Comparison of ENCODE assay signal across 9 cellular contexts in the genomic region with DNA sequence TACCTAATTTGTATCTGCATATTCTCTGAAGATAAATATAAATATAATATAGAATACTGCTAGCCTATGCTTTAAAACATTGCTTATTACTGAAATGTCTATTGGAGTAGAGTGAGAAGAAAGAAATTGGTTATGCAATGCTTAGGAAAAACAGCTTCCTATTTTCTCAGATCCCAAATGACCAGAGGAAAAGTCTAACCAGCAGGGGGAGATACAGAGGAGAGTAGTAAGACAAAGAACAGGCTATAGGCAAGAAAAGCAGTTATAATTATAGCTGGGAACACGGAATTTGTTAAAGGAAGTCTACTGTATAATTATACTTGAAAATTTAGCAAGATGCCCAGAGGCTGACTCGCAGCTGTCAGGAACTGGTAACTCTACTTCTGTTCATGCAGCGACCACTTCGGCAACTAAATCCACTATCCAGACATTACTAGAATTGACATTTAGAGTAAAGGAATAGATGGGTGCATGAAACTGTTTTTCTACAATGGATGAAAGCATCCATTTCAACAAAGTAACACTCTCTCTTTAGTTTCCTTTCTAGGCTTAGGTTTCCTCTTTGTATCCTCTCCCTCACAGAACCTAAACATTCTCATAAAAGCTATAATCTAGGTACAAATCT.
A peak's percentile ranks its signal among the peaks of the same experiment; 100 is the strongest.
DNase-seq lines count a peak whose midpoint lies in the region; ATAC-seq, FAIRE-seq and TF ChIP-seq lines count a peak whose summit lies in the region.
"Had no signal": no experiment of that assay in that cellular context is flagged by ENCODE, and none has a peak within 500 bp of the region (broad histone marks: within the 10 kb centered on the region; RNA-seq: fewer than 3 reads in every experiment).

No MANE protein-coding gene starts in this region.

- H3K27ac Mint-ChIP-seq in glutamatergic neuron (ENCODE audit: unreplicated experiment): no peak overlapping the region
- H3K27ac Mint-ChIP-seq: CD8-positive, alpha-beta memory T cell had no signal

- no peaks in the 10 kb centered on the region for H3K36me3 Mint-ChIP-seq in glutamatergic neuron (ENCODE audit: unreplicated experiment)

- DNase-seq in NCI-H2196 (lab: John Stamatoyannopoulos, UW; ENCODE audit: unreplicated experiment) (peak; percentile 17), NCI-H2196 treated with DMSO at 0.1 percent for 48 hours (lab: John Stamatoyannopoulos, UW; ENCODE audit: unreplicated experiment) (no peak), NCI-H1105 (lab: John Stamatoyannopoulos, UW) (peak; percentile 47), glutamatergic neuron (no peak), retinal pigment epithelial cell (ENCODE audit: low read depth) (no peak)

- H3K9me3 Mint-ChIP-seq in glutamatergic neuron (ENCODE audit: unreplicated experiment): no peaks in the 10 kb centered on the region

- ATAC-seq in GM19328 (IDR thresholded peaks at IDR 0.05; ENCODE audit: unreplicated experiment) (no peak), GM21737 (IDR thresholded peaks at IDR 0.05; ENCODE audit: unreplicated experiment) (no peak)

- peak; percentile 79 for FAIRE-seq in TTC549 (lab: Jason Lieb, UNC)

- H3K4me3 Mint-ChIP-seq in glutamatergic neuron (ENCODE audit: unreplicated experiment): no peak overlapping the region
- H3K4me3 Mint-ChIP-seq: CD8-positive, alpha-beta memory T cell had no signal

- no peaks in the 10 kb centered on the region for H3K4me1 Mint-ChIP-seq in glutamatergic neuron (ENCODE audit: low read depth, unreplicated experiment)

- no peak overlapping the region for H3K4me3 ChIP-seq in retinal pigment epithelial cell (ENCODE audit: low read length)

- no peaks in the 10 kb centered on the region for H3K27me3 Mint-ChIP-seq in glutamatergic neuron (ENCODE audit: unreplicated experiment)
- H3K27me3 Mint-ChIP-seq: CD8-positive, alpha-beta memory T cell had no signal

- peak; percentile 79 for TF ChIP-seq CTCF in glutamatergic neuron (IDR thresholded peaks at IDR 0.05; ENCODE audit: partially characterized antibody, unreplicated experiment)
- peak; percentile 84 for TF ChIP-seq CTCF in retinal pigment epithelial cell (conservative IDR thresholded peaks at IDR 0.05; ENCODE audit: low read depth, low read length)

Comparison
In these comparisons a context has a peak if more than half of its experiments do, and no peak if none do; other contexts are left out.
1. DNase-seq: peak in NCI-H2196 (single experiment) and NCI-H1105 (single experiment); none in NCI-H2196 treated with DMSO at 0.1 percent for 48 hours (single experiment), glutamatergic neuron (single experiment) and retinal pigment epithelial cell (single experiment).